10 cellular contexts compared by ENCODE assay signal in the genomic region with DNA sequence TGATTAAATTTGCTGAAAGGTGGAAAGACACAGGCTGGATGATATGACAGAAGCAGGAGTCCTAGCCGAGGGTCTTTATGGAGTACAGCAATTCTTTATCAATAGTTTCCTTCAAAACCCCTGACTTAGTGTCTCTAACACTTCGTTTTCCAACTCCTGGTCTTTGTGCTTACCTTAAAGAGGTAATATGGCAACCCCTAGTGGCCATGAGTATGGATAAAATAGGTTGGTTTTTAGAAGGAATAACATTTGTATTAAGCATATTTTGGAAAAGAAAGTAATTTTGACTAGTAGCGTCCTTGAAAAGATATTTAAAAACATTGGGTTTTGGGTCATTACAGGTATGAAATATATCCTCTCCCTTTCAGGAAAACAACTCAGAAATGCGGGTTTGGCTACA. TPM values are rescaled to one million over a fixed set of nuclear protein-coding genes. Genes with fewer than 3 reads are reported as not detected.
DNase-seq lines count a peak whose midpoint lies in the region; TF ChIP-seq lines count a peak whose summit lies in the region.
"Had no signal": no experiment of that assay in that cellular context is flagged by ENCODE, and none has a peak within 500 bp of the region (broad histone marks: within the 10 kb centered on the region; RNA-seq: fewer than 3 reads in every experiment).

No MANE protein-coding gene starts in this region.

- H2BK120ac ChIP-seq in neuronal stem cell (ENCODE audit: low read depth, low read length) = no peak overlapping the region

- H3K79me1 ChIP-seq in neuronal stem cell (ENCODE audit: low read depth, low read length) = no peaks in the 10 kb centered on the region

- H3K27ac Mint-ChIP-seq in nephron = no peak overlapping the region

- no CpG with 5 or more reads among the region's 4 CpGs for WGBS in neuronal stem cell (ENCODE audit: extremely low coverage in 2 of 2, insufficient read length in 2 of 2, insufficient replicate concordance in 1 of 2), 2 donors

- no peak overlapping the region for H2AFZ ChIP-seq in neuronal stem cell (ENCODE audit: low read length)

- H3K4ac ChIP-seq in neuronal stem cell (ENCODE audit: low read length) = no peak overlapping the region

- H4K8ac ChIP-seq in neuronal stem cell (ENCODE audit: low read depth, low read length) = no peak overlapping the region

- H3K36me3 Mint-ChIP-seq in nephron (ENCODE audit: low read depth) = no peaks in the 10 kb centered on the region

- peaks cover 3% of the 10 kb centered on the region for H3K4me1 Mint-ChIP-seq in nephron

- H3K18ac ChIP-seq in neuronal stem cell (ENCODE audit: low read length) = no peak overlapping the region

- no peaks in the 10 kb centered on the region for H3K9me3 ChIP-seq in neuronal stem cell (replicated peaks in 1 of 2; ENCODE audit: control insufficient read depth in 2 of 2, insufficient read depth in 1 of 2, low read depth in 1 of 2, low read length in 2 of 2)

- no peak overlapping the region for H3K4me3 ChIP-seq in neuronal stem cell (ENCODE audit: low read length in 2 of 2)

- no peaks in the 10 kb centered on the region for H3K36me3 ChIP-seq in neuronal stem cell (replicated peaks in 1 of 2; ENCODE audit: control insufficient read depth in 2 of 2, insufficient read depth in 2 of 2, low read length in 2 of 2)

- H3K27ac ChIP-seq in neuronal stem cell (replicated peaks; ENCODE audit: low read length) = no peak overlapping the region
- H3K27ac ChIP-seq: epithelial cell of prostate had no signal

- no peak overlapping the region for H3K9ac ChIP-seq in neuronal stem cell (ENCODE audit: low read depth, low read length, poor library complexity)

- DNase-seq in GM10266 (ENCODE audit: extremely low spot score) = no peak
- peak; percentile 10 for DNase-seq in HuH-7.5 (ENCODE audit: low spot score)
- peak; percentile 13 for DNase-seq in astrocyte of the hippocampus (ENCODE audit: low read depth, low spot score)
- DNase-seq in MV-4-11 (lab: John Stamatoyannopoulos, UW) = no peak
- DNase-seq in activated effector memory CD4-positive, alpha-beta T cell treated with anti-CD3 and anti-CD28 coated beads, Interleukin-2, amount 50 U/mL, for 16 hours = no peak
- no peak for DNase-seq in neuronal stem cell (ENCODE audit: low spot score)
- DNase-seq in hypothalamus (lab: John Stamatoyannopoulos, UW) = no peak
- DNase-seq: activated CD4-positive, CD25-positive, alpha-beta regulatory T cell treated with anti-CD3 and anti-CD28 coated beads, Interleukin-2, amount 50 U/mL, for 72 hours had no signal

- no peak overlapping the region for H3K4me2 ChIP-seq in neuronal stem cell (ENCODE audit: insufficient read depth, low read length, poor library complexity, severe bottlenecking)

- no peak overlapping the region for H4K91ac ChIP-seq in neuronal stem cell (ENCODE audit: low read depth, low read length, poor library complexity)

- no peak overlapping the region for H3K23ac ChIP-seq in neuronal stem cell (ENCODE audit: low read depth, low read length, poor library complexity)

- H3K27me3 ChIP-seq in neuronal stem cell (ENCODE audit: control insufficient read depth in 3 of 3, insufficient read depth in 3 of 3, low read depth in 1 of 3, low read length in 3 of 3) = no peaks in the 10 kb centered on the region

- H2AK5ac ChIP-seq in neuronal stem cell (ENCODE audit: low read depth, low read length) = no peak overlapping the region

- no peaks in the 10 kb centered on the region for H3K9me3 Mint-ChIP-seq in nephron

- no peak overlapping the region for H3K4me3 Mint-ChIP-seq in nephron

- H2BK12ac ChIP-seq in neuronal stem cell (ENCODE audit: low read length) = no peak overlapping the region

- H3K4me1 ChIP-seq in neuronal stem cell (ENCODE audit: control insufficient read depth in 2 of 2, insufficient read depth in 1 of 2, low read depth in 1 of 2, low read length in 2 of 2) = peaks cover 0 to 1% of the 10 kb centered on the region in 2 donors

- H3K27me3 Mint-ChIP-seq in nephron (ENCODE audit: low read depth) = no peaks in the 10 kb centered on the region

- TF ChIP-seq CTCF in GM10266 (IDR thresholded peaks at IDR 0.05; ENCODE audit: control insufficient read depth, insufficient read depth, low read depth, missing control alignments) (peak; percentile 37), nephron (IDR thresholded peaks at IDR 0.05; ENCODE audit: unreplicated experiment in 3 of 3) (peak; percentile 46 to 50 (median 49))

- no peak overlapping the region for H3K14ac ChIP-seq in neuronal stem cell (ENCODE audit: low read length)

- no peak overlapping the region for H2BK15ac ChIP-seq in neuronal stem cell (ENCODE audit: low read length)

- no peak overlapping the region for H2BK5ac ChIP-seq in neuronal stem cell (ENCODE audit: low read length)

RNA-seq across cellular contexts. Expression of gene VGLL2, which starts 51.9 kb away (rescaled TPM):
- polyA plus RNA-seq in neuronal stem cell (2013, experiment 1 of 2) = not detected
- polyA plus RNA-seq in neuronal stem cell (2013, experiment 2 of 2) = not detected

Comparison
In these comparisons a context has a peak if more than half of its experiments do, and no peak if none do; other contexts are left out.
1. DNase-seq: peak in HuH-7.5 (single experiment) and astrocyte of the hippocampus (single experiment); none in GM10266 (single experiment), MV-4-11 (single experiment), activated effector memory CD4-positive, alpha-beta T cell treated with anti-CD3 and anti-CD28 coated beads, Interleukin-2, amount 50 U/mL, for 16 hours (single experiment), neuronal stem cell (single experiment) and hypothalamus (0 of 51).